10 cellular contexts compared by ENCODE assay signal in the genomic region with DNA sequence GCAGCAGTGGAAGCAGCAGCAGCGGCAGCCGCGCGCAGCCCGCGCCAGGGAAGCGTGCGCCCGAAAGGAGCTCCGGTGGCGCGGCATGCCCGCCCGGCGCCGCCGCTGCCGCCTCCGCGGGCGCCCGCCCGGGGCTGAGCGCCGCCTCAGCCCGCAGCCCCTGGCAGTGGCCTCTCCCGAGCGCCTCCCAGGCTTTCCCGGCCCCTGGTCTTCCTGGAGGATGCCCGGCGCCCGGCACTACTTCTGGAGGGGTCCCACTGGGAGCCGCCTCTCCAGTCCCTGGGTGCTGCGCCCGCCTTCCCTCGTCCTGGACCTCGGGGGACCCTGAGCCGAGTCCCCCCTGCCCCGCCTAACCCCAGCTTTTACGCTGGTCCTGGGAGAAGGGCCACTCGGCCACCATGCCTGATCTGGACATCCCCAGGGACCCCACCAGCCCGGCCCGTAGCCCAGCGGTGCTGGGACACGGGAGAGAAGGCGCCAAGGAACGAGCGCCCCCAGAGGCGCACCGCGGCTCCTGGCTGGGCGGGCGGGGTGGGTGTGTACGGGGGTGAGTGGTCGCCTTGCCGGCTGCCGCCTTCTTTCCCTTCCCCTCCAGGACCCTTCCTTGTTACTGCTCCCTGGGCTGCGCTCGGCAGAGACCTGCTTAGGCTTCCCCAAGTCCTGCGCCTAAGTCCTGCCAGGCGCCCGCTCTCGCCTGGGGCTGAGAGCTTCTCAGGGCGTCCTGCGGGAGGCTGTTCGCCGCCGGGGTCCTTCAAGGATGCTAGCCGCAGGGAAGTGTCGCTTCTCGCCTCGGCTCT. TPM values are rescaled to one million over a fixed set of nuclear protein-coding genes. Genes with fewer than 3 reads are reported as not detected.
DNase-seq lines count a peak whose midpoint lies in the region; ATAC-seq and TF ChIP-seq lines count a peak whose summit lies in the region.
"Had no signal": no experiment of that assay in that cellular context is flagged by ENCODE, and none has a peak within 500 bp of the region (broad histone marks: within the 10 kb centered on the region; RNA-seq: fewer than 3 reads in every experiment).

No MANE protein-coding gene starts in this region.

- peak; percentile 17 for TF ChIP-seq CTCF in GM12864 (IDR thresholded peaks at IDR 0.05; ENCODE audit: low read depth, low read length, missing control alignments)
- no peak for TF ChIP-seq CTCF in fibroblast of villous mesenchyme (IDR thresholded peaks at IDR 0.05; ENCODE audit: insufficient read depth, low read depth, low read length)
- peak; percentile 50 for TF ChIP-seq CTCF in retinal pigment epithelial cell (conservative IDR thresholded peaks at IDR 0.05; ENCODE audit: low read depth, low read length)

- no peak overlapping the region for H3K27ac Mint-ChIP-seq in activated CD4-positive, alpha-beta memory T cell treated with anti-CD3 and anti-CD28 coated beads for 36 hours
- H3K27ac Mint-ChIP-seq: stimulated activated naive CD8-positive, alpha-beta T cell treated with anti-CD3 and anti-CD28 coated beads, Interleukin-15, Interleukin-2, amounts not matched to agents 100 ng/mL and 50 ng/mL, for 24 hours; T-helper 1 cell treated with Interleukin-12 subunit alpha and Interleukin-12 subunit beta and Interleukin-4 antibody, amounts not matched to agents 30 μg/mL and 1 μg/mL, for 36 hours had no signal

- no peaks in the 10 kb centered on the region for H3K9me3 Mint-ChIP-seq in activated CD4-positive, alpha-beta memory T cell treated with anti-CD3 and anti-CD28 coated beads for 36 hours
- H3K9me3 Mint-ChIP-seq: stimulated activated naive CD8-positive, alpha-beta T cell treated with anti-CD3 and anti-CD28 coated beads, Interleukin-15, Interleukin-2, amounts not matched to agents 100 ng/mL and 50 ng/mL, for 24 hours; T-helper 1 cell treated with Interleukin-12 subunit alpha and Interleukin-12 subunit beta and Interleukin-4 antibody, amounts not matched to agents 30 μg/mL and 1 μg/mL, for 36 hours had no signal

- peaks cover 6% of the 10 kb centered on the region for H3K4me1 ChIP-seq in NT2/D1 (ENCODE audit: insufficient read depth, insufficient read length)

- no peak for DNase-seq in GM12864 (ENCODE audit: low read depth)
- peak; percentile 30 for DNase-seq in NT2/D1 (ENCODE audit: low read depth, low spot score)
- peak; percentile 13 for DNase-seq in fibroblast of villous mesenchyme (ENCODE audit: low read depth)
- DNase-seq in retinal pigment epithelial cell (ENCODE audit: low read depth): no peak
- DNase-seq in GDM1 (lab: John Stamatoyannopoulos, UW): no peak
- no peak for DNase-seq in activated naive CD4-positive, alpha-beta T cell (lab: John Stamatoyannopoulos, UW)
- no peak for DNase-seq in activated CD4-positive, alpha-beta memory T cell treated with anti-CD3 and anti-CD28 coated beads for 36 hours

- H3K4me3 ChIP-seq in GM12864 (ENCODE audit: low read depth, low read length) (no peak overlapping the region), NT2/D1 (ENCODE audit: insufficient read length, low read depth) (peak overlapping the region; percentile 62), fibroblast of villous mesenchyme (ENCODE audit: low read depth, low read length) (peak overlapping the region; percentile 18), retinal pigment epithelial cell (ENCODE audit: low read length) (peak overlapping the region; percentile 57)

- no peaks in the 10 kb centered on the region for H3K36me3 Mint-ChIP-seq in activated CD4-positive, alpha-beta memory T cell treated with anti-CD3 and anti-CD28 coated beads for 36 hours

- H3K36me3 ChIP-seq in NT2/D1 (ENCODE audit: insufficient read depth, insufficient read length, low read length): no peaks in the 10 kb centered on the region

- H3K4me1 Mint-ChIP-seq in activated CD4-positive, alpha-beta memory T cell treated with anti-CD3 and anti-CD28 coated beads for 36 hours (ENCODE audit: low read depth): peaks cover 10% of the 10 kb centered on the region

- H3K27me3 ChIP-seq in NT2/D1 (ENCODE audit: insufficient read depth, insufficient read length): peaks cover 47% of the 10 kb centered on the region

- intact Hi-C loops in activated CD4-positive, alpha-beta memory T cell treated with anti-CD3 and anti-CD28 coated beads for 36 hours (cut with micrococcal nuclease): no loop called here

- peak overlapping the region; percentile 61 for H3K9ac ChIP-seq in NT2/D1 (ENCODE audit: insufficient read length, low read depth)

- H3K27me3 Mint-ChIP-seq in activated CD4-positive, alpha-beta memory T cell treated with anti-CD3 and anti-CD28 coated beads for 36 hours: peaks cover 59% of the 10 kb centered on the region

- CTCF ChIA-PET in activated CD4-positive, alpha-beta memory T cell treated with anti-CD3 and anti-CD28 coated beads for 36 hours (lab: Charles Lee): interaction anchor here (0.7 kb wide), 1 partner anchor 100 kb away, joined by 3 read pairs; no protein-coding TSS in a partner anchor

- H3K9me3 ChIP-seq in NT2/D1 (ENCODE audit: insufficient read depth, low read length): no peaks in the 10 kb centered on the region

- POLR2A ChIA-PET in activated CD4-positive, alpha-beta memory T cell treated with anti-CD3 and anti-CD28 coated beads for 36 hours (lab: Charles Lee): no interaction called here

- H3K4me3 Mint-ChIP-seq in activated CD4-positive, alpha-beta memory T cell treated with anti-CD3 and anti-CD28 coated beads for 36 hours: no peak overlapping the region
- H3K4me3 Mint-ChIP-seq: T-helper 1 cell treated with Interleukin-12 subunit alpha and Interleukin-12 subunit beta and Interleukin-4 antibody, amounts not matched to agents 30 μg/mL and 1 μg/mL, for 36 hours had no signal

- ATAC-seq in HG03571 (IDR thresholded peaks at IDR 0.05; ENCODE audit: unreplicated experiment): no peak

RNA-seq across cellular contexts. Expression of a gene that starts 0.7 kb away (rescaled TPM):
- total RNA-seq in fibroblast of villous mesenchyme: not detected in 2 replicates
- not detected for total RNA-seq in activated CD4-positive, alpha-beta memory T cell treated with anti-CD3 and anti-CD28 coated beads for 36 hours

Comparison
In these comparisons a context has a peak if more than half of its experiments do, and no peak if none do; other contexts are left out.
1. DNase-seq: peak in NT2/D1 (single experiment) and fibroblast of villous mesenchyme (single experiment); none in GM12864 (single experiment), retinal pigment epithelial cell (single experiment), GDM1 (single experiment), activated naive CD4-positive, alpha-beta T cell (0 of 4) and activated CD4-positive, alpha-beta memory T cell treated with anti-CD3 and anti-CD28 coated beads for 36 hours (single experiment).